10 cellular contexts compared by ENCODE assay signal in the genomic region with DNA sequence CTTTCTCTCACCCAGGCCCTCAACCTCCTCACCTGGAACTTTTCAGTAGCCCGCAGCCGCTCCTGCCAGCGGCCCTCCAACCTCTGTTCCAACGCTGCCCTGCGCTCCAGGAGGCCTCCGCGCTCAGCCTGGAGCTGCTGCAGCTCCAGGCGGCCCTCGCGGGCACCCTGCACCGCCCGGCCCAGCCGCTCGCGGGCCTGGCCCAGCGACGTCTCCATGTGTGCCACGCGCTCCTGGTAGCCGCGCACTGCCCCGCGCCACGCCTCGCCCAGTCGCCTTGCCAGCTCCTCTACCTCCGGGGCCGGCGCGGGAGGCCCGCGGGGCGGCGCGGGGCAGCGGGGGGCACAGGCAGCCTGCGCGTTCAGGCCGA. TPM values are rescaled to one million over a fixed set of nuclear protein-coding genes. Genes with fewer than 3 reads are reported as not detected.
DNase-seq lines count a peak whose midpoint lies in the region; ATAC-seq and TF ChIP-seq lines count a peak whose summit lies in the region.
"Had no signal": no experiment of that assay in that cellular context is flagged by ENCODE, and none has a peak within 500 bp of the region (broad histone marks: within the 10 kb centered on the region; RNA-seq: fewer than 3 reads in every experiment).

No MANE protein-coding gene starts in this region.

- 0 to 1% methylated on average over 33 to 36 of the region's 39 CpGs for WGBS in mesodermal cell (ENCODE audit: insufficient coverage in 2 of 2), 2 experiments
- WGBS in tibial nerve, 2 donors: 3 to 8% methylated on average over 23 to 26 of the region's 39 CpGs

- H3K4me3 ChIP-seq in Panc1 (ENCODE audit: low read depth in 2 of 2, low read length in 2 of 2) (peak overlapping the region; percentile 37 to 57), mesodermal cell (ENCODE audit: extremely low read depth, insufficient read depth, low read length, poor library complexity, severe bottlenecking) (peak overlapping the region; percentile 92), tibial nerve (peak overlapping the region; percentile 36 to 68 (median 42))

- ATAC-seq in Panc1 (peak; percentile 56), esophagus mucosa (peak; percentile 29), GM18907 (IDR thresholded peaks at IDR 0.05; ENCODE audit: unreplicated experiment) (no peak)

- no peak for TF ChIP-seq POLR2A in tibial nerve (IDR thresholded peaks at IDR 0.05)

- H3K36me3 ChIP-seq in Panc1 (ENCODE audit: control insufficient read depth, insufficient read depth, low read length) (no peaks in the 10 kb centered on the region), mesodermal cell (ENCODE audit: control insufficient read depth, insufficient read depth, low read length) (peaks cover 41% of the 10 kb centered on the region), tibial nerve (peaks cover 0 to 32% (median 0%) of the 10 kb centered on the region in 3 donors)

- DNase-seq in Panc1 (ENCODE audit: low read depth, low spot score): no peak
- no peak for DNase-seq in tibial nerve (ENCODE audit: low spot score in 2 of 2)
- DNase-seq in activated gamma-delta T cell treated with Interleukin-2 at 50 U/mL for 16 hours: no peak
- DNase-seq in iPS-NIHi11 (ENCODE audit: low spot score): no peak
- no peak for DNase-seq in activated T-helper 1 cell treated with anti-CD3 and anti-CD28 coated beads, Interleukin-12 subunit alpha, Interleukin-12 subunit beta, Interleukin-2, Interleukin-4 antibody, amounts not matched to agents 30 ng/mL and 10 ng/mL and 1 ng/mL, durations not matched to agents 14 hours and 24 hours and 36 hours (ENCODE audit: low spot score)

- H3K4me1 ChIP-seq in Panc1 (ENCODE audit: control insufficient read depth, insufficient read depth, low read length) (peaks cover 18% of the 10 kb centered on the region), mesodermal cell (ENCODE audit: control insufficient read depth, insufficient read depth, low read length, poor library complexity, severe bottlenecking) (peaks cover 36% of the 10 kb centered on the region), tibial nerve (peaks cover 0 to 55% (median 16%) of the 10 kb centered on the region in 4 donors)

- peaks cover 14% of the 10 kb centered on the region for H3K4me1 Mint-ChIP-seq in activated T-helper 1 cell treated with anti-CD3 and anti-CD28 coated beads, Interleukin-12 subunit alpha, Interleukin-12 subunit beta, Interleukin-2, Interleukin-4 antibody, amounts not matched to agents 30 ng/mL and 10 ng/mL and 1 ng/mL, durations not matched to agents 14 hours and 24 hours and 36 hours (ENCODE audit: low read depth)

- POLR2A ChIA-PET in Panc1 (lab: Charles Lee): interaction anchor here (0.6 to 1.0 kb wide), 4 partner anchors 17 to 85 kb away, joined by 4 to 8 read pairs (median 5); no protein-coding TSS in a partner anchor

- BruUV-seq in Panc1 (replicated peaks; lab: Mats Ljungman, UMichigan): no TSS peak

- no peak for TF ChIP-seq EP300 in tibial nerve (IDR thresholded peaks at IDR 0.05)

- no peak for TF ChIP-seq CTCF in Panc1 (IDR thresholded peaks at IDR 0.05)
- no peak for TF ChIP-seq CTCF in tibial nerve (IDR thresholded peaks at IDR 0.05)

- peak overlapping the region; percentile 72 for H3K27ac ChIP-seq in Panc1 (ENCODE audit: low read length)
- H3K27ac ChIP-seq in mesodermal cell (ENCODE audit: low read depth, low read length, severe bottlenecking): peak overlapping the region; percentile 82
- H3K27ac ChIP-seq in tibial nerve: peak overlapping the region; percentile 23 to 92 (median 82)

- CTCF ChIA-PET in Panc1 (lab: Charles Lee): interaction anchor here (0.6 to 3.6 kb wide), 11 partner anchors 8 to 191 kb away, joined by 4 to 47 read pairs (median 6); no protein-coding TSS in a partner anchor

- H3K9me3 Mint-ChIP-seq in activated T-helper 1 cell treated with anti-CD3 and anti-CD28 coated beads, Interleukin-12 subunit alpha, Interleukin-12 subunit beta, Interleukin-2, Interleukin-4 antibody, amounts not matched to agents 30 ng/mL and 10 ng/mL and 1 ng/mL, durations not matched to agents 14 hours and 24 hours and 36 hours: no peaks in the 10 kb centered on the region
- H3K9me3 Mint-ChIP-seq: IgD-negative memory B cell had no signal

- H3K27ac Mint-ChIP-seq in activated T-helper 1 cell treated with anti-CD3 and anti-CD28 coated beads, Interleukin-12 subunit alpha, Interleukin-12 subunit beta, Interleukin-2, Interleukin-4 antibody, amounts not matched to agents 30 ng/mL and 10 ng/mL and 1 ng/mL, durations not matched to agents 14 hours and 24 hours and 36 hours: no peak overlapping the region
- H3K27ac Mint-ChIP-seq: IgD-negative memory B cell had no signal

- H3K4me3 Mint-ChIP-seq in activated T-helper 1 cell treated with anti-CD3 and anti-CD28 coated beads, Interleukin-12 subunit alpha, Interleukin-12 subunit beta, Interleukin-2, Interleukin-4 antibody, amounts not matched to agents 30 ng/mL and 10 ng/mL and 1 ng/mL, durations not matched to agents 14 hours and 24 hours and 36 hours: no peak overlapping the region

- no peaks in the 10 kb centered on the region for H3K9me3 ChIP-seq in Panc1 (ENCODE audit: control insufficient read depth, insufficient read depth, low read depth, low read length)
- no peaks in the 10 kb centered on the region for H3K9me3 ChIP-seq in mesodermal cell (ENCODE audit: control insufficient read depth, low read length)
- H3K9me3 ChIP-seq in tibial nerve: no peaks in the 10 kb centered on the region

- H3K27me3 ChIP-seq in Panc1 (ENCODE audit: control insufficient read depth, insufficient read depth, low read length) (no peaks in the 10 kb centered on the region), tibial nerve (peaks cover 0 to 9% of the 10 kb centered on the region in 2 donors)

- in situ Hi-C loops in Panc1 (cut with HindIII; ENCODE audit: low pct_unique_long_range_greater_than_20kb, low sequenced_read_pairs): no loop called here

- H3K36me3 Mint-ChIP-seq in activated T-helper 1 cell treated with anti-CD3 and anti-CD28 coated beads, Interleukin-12 subunit alpha, Interleukin-12 subunit beta, Interleukin-2, Interleukin-4 antibody, amounts not matched to agents 30 ng/mL and 10 ng/mL and 1 ng/mL, durations not matched to agents 14 hours and 24 hours and 36 hours (ENCODE audit: low read depth): peaks cover 2% of the 10 kb centered on the region

- H3K27me3 Mint-ChIP-seq in activated T-helper 1 cell treated with anti-CD3 and anti-CD28 coated beads, Interleukin-12 subunit alpha, Interleukin-12 subunit beta, Interleukin-2, Interleukin-4 antibody, amounts not matched to agents 30 ng/mL and 10 ng/mL and 1 ng/mL, durations not matched to agents 14 hours and 24 hours and 36 hours (ENCODE audit: insufficient read depth): peaks cover 67% of the 10 kb centered on the region

- intact Hi-C loops in Panc1 (cut with micrococcal nuclease; ENCODE audit: unreplicated experiment): no loop called here
- intact Hi-C loops in activated T-helper 1 cell treated with anti-CD3 and anti-CD28 coated beads, Interleukin-12 subunit alpha, Interleukin-12 subunit beta, Interleukin-2, Interleukin-4 antibody, amounts not matched to agents 30 ng/mL and 10 ng/mL and 1 ng/mL, durations not matched to agents 14 hours and 24 hours and 36 hours (cut with micrococcal nuclease): loop anchor here (5.0 kb wide), 1 partner anchor 239 kb away; no protein-coding TSS in a partner anchor

RNA-seq across cellular contexts. Expression of a gene that starts 0.8 kb away (rescaled TPM):
- total RNA-seq in Panc1 (2021; ENCODE audit: unreplicated experiment) (56.3 TPM), esophagus mucosa (3.0 TPM), tibial nerve (10 to 100 TPM; 59.9 to 65.3 (median 63.9) TPM)
- 61.1 TPM for polyA plus RNA-seq in Panc1 (2012; ENCODE audit: insufficient read length)
- polyA plus RNA-seq in mesodermal cell (2013, experiment 1 of 2): 217 TPM
- polyA plus RNA-seq in mesodermal cell (2013, experiment 2 of 2): 200 TPM
- total RNA-seq in activated T-helper 1 cell treated with anti-CD3 and anti-CD28 coated beads, Interleukin-12 subunit alpha, Interleukin-12 subunit beta, Interleukin-2, Interleukin-4 antibody, amounts not matched to agents 30 ng/mL and 10 ng/mL and 1 ng/mL, durations not matched to agents 14 hours and 24 hours and 36 hours: not detected in 2 replicates
- polyA plus RNA-seq: IgD-negative memory B cell had no signal

RNA-seq across cellular contexts. Expression of a gene that starts 28.9 kb away (rescaled TPM):
- total RNA-seq in Panc1 (2021; ENCODE audit: unreplicated experiment): 1,115 TPM
- polyA plus RNA-seq in Panc1 (2012; ENCODE audit: insufficient read length): 1,502 TPM
- total RNA-seq in esophagus mucosa: 1,373 TPM
- polyA plus RNA-seq in mesodermal cell (2013, experiment 1 of 2): 675 TPM
- 571 TPM for polyA plus RNA-seq in mesodermal cell (2013, experiment 2 of 2)
- 10 to 100 TPM in 1 of 4 donors, 1 to 10 TPM in 3; 3.5 to 13.2 (median 5.0) TPM for total RNA-seq in tibial nerve
- 1.4 and 1.6 TPM in 2 replicates for total RNA-seq in activated T-helper 1 cell treated with anti-CD3 and anti-CD28 coated beads, Interleukin-12 subunit alpha, Interleukin-12 subunit beta, Interleukin-2, Interleukin-4 antibody, amounts not matched to agents 30 ng/mL and 10 ng/mL and 1 ng/mL, durations not matched to agents 14 hours and 24 hours and 36 hours

RNA-seq across cellular contexts. Expression of a gene that starts 34.5 kb away (rescaled TPM):
- 0.57 TPM for total RNA-seq in Panc1 (2021; ENCODE audit: unreplicated experiment)
- 0.51 TPM for polyA plus RNA-seq in Panc1 (2012; ENCODE audit: insufficient read length)
- total RNA-seq in esophagus mucosa: not detected
- polyA plus RNA-seq in mesodermal cell (2013, experiment 1 of 2): 0.77 TPM
- 0.71 TPM for polyA plus RNA-seq in mesodermal cell (2013, experiment 2 of 2)
- not detected for total RNA-seq in tibial nerve
- total RNA-seq in activated T-helper 1 cell treated with anti-CD3 and anti-CD28 coated beads, Interleukin-12 subunit alpha, Interleukin-12 subunit beta, Interleukin-2, Interleukin-4 antibody, amounts not matched to agents 30 ng/mL and 10 ng/mL and 1 ng/mL, durations not matched to agents 14 hours and 24 hours and 36 hours: not detected in 2 replicates
- total RNA-seq: left colon had no signal
- polyA plus RNA-seq: IgD-negative memory B cell had no signal

RNA-seq across cellular contexts. Expression of a gene that starts 51.8 kb away (rescaled TPM):
- total RNA-seq in Panc1 (2021; ENCODE audit: unreplicated experiment) (32.8 TPM), esophagus mucosa (23.5 TPM), tibial nerve (10 to 100 TPM; 36.5 to 50.1 (median 46.0) TPM)
- 37.7 TPM for polyA plus RNA-seq in Panc1 (2012; ENCODE audit: insufficient read length)
- 31.7 TPM for polyA plus RNA-seq in mesodermal cell (2013, experiment 1 of 2)
- polyA plus RNA-seq in mesodermal cell (2013, experiment 2 of 2): 24.9 TPM
- total RNA-seq in activated T-helper 1 cell treated with anti-CD3 and anti-CD28 coated beads, Interleukin-12 subunit alpha, Interleukin-12 subunit beta, Interleukin-2, Interleukin-4 antibody, amounts not matched to agents 30 ng/mL and 10 ng/mL and 1 ng/mL, durations not matched to agents 14 hours and 24 hours and 36 hours: 31.6 and 38.9 TPM in 2 replicates

RNA-seq across cellular contexts. Expression of a gene that starts 52.1 kb away (rescaled TPM):
- total RNA-seq in Panc1 (2021; ENCODE audit: unreplicated experiment) (40.6 TPM), esophagus mucosa (27.5 TPM), tibial nerve (10 to 100 TPM; 10.1 to 24.9 (median 18.6) TPM)
- polyA plus RNA-seq in Panc1 (2012; ENCODE audit: insufficient read length): 26.9 TPM
- 31.7 TPM for polyA plus RNA-seq in mesodermal cell (2013, experiment 1 of 2)
- polyA plus RNA-seq in mesodermal cell (2013, experiment 2 of 2): 24.1 TPM
- total RNA-seq in activated T-helper 1 cell treated with anti-CD3 and anti-CD28 coated beads, Interleukin-12 subunit alpha, Interleukin-12 subunit beta, Interleukin-2, Interleukin-4 antibody, amounts not matched to agents 30 ng/mL and 10 ng/mL and 1 ng/mL, durations not matched to agents 14 hours and 24 hours and 36 hours: 73.7 and 81.5 TPM in 2 replicates

Comparison
In these comparisons a context has a peak if more than half of its experiments do, and no peak if none do; other contexts are left out.
1. RNA of a gene that starts 0.8 kb away (total RNA-seq): 59.9 to 65.3 TPM in tibial nerve and 56.3 TPM in Panc1 (single experiment); 3.0 TPM in esophagus mucosa (single experiment) and not detected in activated T-helper 1 cell treated with anti-CD3 and anti-CD28 coated beads, Interleukin-12 subunit alpha, Interleukin-12 subunit beta, Interleukin-2, Interleukin-4 antibody, amounts not matched to agents 30 ng/mL and 10 ng/mL and 1 ng/mL, durations not matched to agents 14 hours and 24 hours and 36 hours; every median in the first group is over 10 times any median in the second.
2. RNA of a gene that starts 28.9 kb away (total RNA-seq): 1,373 TPM in esophagus mucosa (single experiment) and 1,115 TPM in Panc1 (single experiment); 3.5 to 13.2 TPM in tibial nerve and 1.4 to 1.6 TPM in activated T-helper 1 cell treated with anti-CD3 and anti-CD28 coated beads, Interleukin-12 subunit alpha, Interleukin-12 subunit beta, Interleukin-2, Interleukin-4 antibody, amounts not matched to agents 30 ng/mL and 10 ng/mL and 1 ng/mL, durations not matched to agents 14 hours and 24 hours and 36 hours; every median in the first group is over 10 times any median in the second.
3. Peak in every context shown above with its lines, with median percentiles within 50 percentile points of each other: H3K27ac ChIP-seq and H3K4me3 ChIP-seq.